Comparison of ENCODE assay signal across 1 cellular context in the genomic region with DNA sequence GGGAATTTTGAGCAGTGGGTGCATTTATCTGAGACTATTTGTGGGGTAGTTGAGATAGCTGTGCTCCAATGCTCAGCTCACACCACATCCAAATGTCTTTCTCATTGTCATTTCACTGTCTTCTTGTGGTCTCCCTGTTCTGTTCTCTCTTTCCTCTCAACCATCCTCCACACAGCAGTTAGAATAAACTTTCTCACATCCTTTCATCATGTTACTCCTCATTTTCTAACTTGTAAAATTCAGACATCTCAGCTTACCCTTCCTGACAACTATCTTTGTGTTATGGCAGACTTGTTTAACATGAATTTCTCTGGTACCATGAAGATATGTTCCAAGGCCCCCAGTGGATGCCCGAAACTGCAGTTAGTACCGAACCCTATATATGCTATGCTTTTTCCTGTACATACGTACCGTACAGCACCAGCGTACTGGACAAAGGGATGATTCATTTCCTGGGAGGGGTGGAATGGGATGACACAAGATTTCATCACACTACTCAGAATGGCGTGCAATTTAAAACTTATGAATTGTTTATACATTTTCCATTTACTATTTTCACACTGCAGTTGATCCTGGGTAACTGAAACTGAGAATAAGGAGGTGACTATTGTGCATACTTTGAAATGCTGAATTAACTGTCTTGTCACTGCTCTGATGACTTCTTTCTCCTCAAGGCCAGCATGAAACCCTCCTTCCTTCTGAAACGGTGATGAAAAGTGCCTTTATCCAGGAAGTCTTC.
TF ChIP-seq lines count a peak whose summit lies in the region.

No MANE protein-coding gene starts in this region.

TF ChIP-seq in GM23338, 12 proteins besides CTCF, POLR2A, EP300 and RAD21 (continued from another document):
- TF ChIP-seq, protein P1, sequence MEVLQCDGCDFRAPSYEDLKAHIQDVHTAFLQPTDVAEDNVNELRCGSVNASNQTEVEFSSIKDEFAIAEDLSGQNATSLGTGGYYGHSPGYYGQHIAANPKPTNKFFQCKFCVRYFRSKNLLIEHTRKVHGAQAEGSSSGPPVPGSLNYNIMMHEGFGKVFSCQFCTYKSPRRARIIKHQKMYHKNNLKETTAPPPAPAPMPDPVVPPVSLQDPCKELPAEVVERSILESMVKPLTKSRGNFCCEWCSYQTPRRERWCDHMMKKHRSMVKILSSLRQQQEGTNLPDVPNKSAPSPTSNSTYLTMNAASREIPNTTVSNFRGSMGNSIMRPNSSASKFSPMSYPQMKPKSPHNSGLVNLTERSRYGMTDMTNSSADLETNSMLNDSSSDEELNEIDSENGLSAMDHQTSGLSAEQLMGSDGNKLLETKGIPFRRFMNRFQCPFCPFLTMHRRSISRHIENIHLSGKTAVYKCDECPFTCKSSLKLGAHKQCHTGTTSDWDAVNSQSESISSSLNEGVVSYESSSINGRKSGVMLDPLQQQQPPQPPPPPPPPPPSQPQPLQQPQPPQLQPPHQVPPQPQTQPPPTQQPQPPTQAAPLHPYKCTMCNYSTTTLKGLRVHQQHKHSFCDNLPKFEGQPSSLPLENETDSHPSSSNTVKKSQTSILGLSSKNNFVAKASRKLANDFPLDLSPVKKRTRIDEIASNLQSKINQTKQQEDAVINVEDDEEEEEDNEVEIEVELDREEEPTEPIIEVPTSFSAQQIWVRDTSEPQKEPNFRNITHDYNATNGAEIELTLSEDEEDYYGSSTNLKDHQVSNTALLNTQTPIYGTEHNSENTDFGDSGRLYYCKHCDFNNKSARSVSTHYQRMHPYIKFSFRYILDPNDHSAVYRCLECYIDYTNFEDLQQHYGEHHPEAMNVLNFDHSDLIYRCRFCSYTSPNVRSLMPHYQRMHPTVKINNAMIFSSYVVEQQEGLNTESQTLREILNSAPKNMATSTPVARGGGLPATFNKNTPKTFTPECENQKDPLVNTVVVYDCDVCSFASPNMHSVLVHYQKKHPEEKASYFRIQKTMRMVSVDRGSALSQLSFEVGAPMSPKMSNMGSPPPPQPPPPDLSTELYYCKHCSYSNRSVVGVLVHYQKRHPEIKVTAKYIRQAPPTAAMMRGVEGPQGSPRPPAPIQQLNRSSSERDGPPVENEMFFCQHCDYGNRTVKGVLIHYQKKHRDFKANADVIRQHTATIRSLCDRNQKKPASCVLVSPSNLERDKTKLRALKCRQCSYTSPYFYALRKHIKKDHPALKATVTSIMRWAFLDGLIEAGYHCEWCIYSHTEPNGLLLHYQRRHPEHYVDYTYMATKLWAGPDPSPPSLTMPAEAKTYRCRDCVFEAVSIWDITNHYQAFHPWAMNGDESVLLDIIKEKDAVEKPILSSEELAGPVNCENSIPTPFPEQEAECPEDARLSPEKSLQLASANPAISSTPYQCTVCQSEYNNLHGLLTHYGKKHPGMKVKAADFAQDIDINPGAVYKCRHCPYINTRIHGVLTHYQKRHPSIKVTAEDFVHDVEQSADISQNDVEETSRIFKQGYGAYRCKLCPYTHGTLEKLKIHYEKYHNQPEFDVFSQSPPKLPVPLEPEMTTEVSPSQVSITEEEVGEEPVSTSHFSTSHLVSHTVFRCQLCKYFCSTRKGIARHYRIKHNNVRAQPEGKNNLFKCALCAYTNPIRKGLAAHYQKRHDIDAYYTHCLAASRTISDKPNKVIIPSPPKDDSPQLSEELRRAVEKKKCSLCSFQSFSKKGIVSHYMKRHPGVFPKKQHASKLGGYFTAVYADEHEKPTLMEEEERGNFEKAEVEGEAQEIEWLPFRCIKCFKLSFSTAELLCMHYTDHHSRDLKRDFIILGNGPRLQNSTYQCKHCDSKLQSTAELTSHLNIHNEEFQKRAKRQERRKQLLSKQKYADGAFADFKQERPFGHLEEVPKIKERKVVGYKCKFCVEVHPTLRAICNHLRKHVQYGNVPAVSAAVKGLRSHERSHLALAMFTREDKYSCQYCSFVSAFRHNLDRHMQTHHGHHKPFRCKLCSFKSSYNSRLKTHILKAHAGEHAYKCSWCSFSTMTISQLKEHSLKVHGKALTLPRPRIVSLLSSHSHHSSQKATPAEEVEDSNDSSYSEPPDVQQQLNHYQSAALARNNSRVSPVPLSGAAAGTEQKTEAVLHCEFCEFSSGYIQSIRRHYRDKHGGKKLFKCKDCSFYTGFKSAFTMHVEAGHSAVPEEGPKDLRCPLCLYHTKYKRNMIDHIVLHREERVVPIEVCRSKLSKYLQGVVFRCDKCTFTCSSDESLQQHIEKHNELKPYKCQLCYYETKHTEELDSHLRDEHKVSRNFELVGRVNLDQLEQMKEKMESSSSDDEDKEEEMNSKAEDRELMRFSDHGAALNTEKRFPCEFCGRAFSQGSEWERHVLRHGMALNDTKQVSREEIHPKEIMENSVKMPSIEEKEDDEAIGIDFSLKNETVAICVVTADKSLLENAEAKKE (CRISPR knock-in tag; IDR thresholded peaks at IDR 0.05) = no peak
- TF ChIP-seq, protein P2, sequence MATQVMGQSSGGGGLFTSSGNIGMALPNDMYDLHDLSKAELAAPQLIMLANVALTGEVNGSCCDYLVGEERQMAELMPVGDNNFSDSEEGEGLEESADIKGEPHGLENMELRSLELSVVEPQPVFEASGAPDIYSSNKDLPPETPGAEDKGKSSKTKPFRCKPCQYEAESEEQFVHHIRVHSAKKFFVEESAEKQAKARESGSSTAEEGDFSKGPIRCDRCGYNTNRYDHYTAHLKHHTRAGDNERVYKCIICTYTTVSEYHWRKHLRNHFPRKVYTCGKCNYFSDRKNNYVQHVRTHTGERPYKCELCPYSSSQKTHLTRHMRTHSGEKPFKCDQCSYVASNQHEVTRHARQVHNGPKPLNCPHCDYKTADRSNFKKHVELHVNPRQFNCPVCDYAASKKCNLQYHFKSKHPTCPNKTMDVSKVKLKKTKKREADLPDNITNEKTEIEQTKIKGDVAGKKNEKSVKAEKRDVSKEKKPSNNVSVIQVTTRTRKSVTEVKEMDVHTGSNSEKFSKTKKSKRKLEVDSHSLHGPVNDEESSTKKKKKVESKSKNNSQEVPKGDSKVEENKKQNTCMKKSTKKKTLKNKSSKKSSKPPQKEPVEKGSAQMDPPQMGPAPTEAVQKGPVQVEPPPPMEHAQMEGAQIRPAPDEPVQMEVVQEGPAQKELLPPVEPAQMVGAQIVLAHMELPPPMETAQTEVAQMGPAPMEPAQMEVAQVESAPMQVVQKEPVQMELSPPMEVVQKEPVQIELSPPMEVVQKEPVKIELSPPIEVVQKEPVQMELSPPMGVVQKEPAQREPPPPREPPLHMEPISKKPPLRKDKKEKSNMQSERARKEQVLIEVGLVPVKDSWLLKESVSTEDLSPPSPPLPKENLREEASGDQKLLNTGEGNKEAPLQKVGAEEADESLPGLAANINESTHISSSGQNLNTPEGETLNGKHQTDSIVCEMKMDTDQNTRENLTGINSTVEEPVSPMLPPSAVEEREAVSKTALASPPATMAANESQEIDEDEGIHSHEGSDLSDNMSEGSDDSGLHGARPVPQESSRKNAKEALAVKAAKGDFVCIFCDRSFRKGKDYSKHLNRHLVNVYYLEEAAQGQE (IDR thresholded peaks at IDR 0.05; ENCODE audit: unreplicated experiment) = no peak
- TF ChIP-seq CREB1 (CRISPR knock-in tag; IDR thresholded peaks at IDR 0.05; ENCODE audit: low read depth) = no peak
